Comparison of ENCODE assay signal across 8 cellular contexts in the genomic region with DNA sequence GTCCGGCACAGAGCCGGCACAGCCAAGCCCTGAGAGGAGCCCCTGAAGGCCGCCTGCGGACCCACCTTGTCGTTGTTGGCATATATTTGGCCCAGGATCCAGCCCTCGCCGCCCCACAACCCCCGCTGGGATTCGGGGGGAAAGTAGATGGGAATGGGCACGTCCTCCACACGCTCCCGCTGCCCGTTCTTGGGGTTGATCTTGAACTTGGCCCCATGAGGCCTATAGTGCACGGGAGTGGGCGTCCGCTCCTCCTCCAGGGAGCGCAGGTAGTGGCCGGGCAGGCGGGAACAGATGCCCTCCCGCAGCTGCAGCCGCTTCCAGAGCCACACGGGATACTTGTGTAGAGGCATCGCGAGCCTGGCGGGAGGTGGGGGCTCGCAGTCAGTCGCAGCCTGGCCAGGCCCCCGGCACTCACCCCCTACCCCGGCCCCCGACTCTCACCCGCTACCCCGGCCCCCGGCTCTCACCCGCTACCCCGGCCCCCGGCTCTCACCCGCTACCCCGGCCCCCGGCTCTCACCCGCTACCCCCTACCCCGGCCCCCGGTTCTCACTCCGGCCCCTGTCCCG. TPM values are rescaled to one million over a fixed set of nuclear protein-coding genes. Genes with fewer than 3 reads are reported as not detected.
A peak's percentile ranks its signal among the peaks of the same experiment; 100 is the strongest.
DNase-seq lines count a peak whose midpoint lies in the region; ATAC-seq and TF ChIP-seq lines count a peak whose summit lies in the region.
"Had no signal": no experiment of that assay in that cellular context is flagged by ENCODE, and none has a peak within 500 bp of the region (broad histone marks: within the 10 kb centered on the region; RNA-seq: fewer than 3 reads in every experiment).

No MANE protein-coding gene starts in this region.

- H3K27me3 Mint-ChIP-seq in activated CD8-positive, alpha-beta T cell treated with anti-CD3 and anti-CD28 coated beads, Interleukin-2, amount 10 ng/mL, durations not matched to agents 7 days and 5 days (ENCODE audit: low read depth) = no peaks in the 10 kb centered on the region

- H3K36me3 Mint-ChIP-seq in activated CD8-positive, alpha-beta T cell treated with anti-CD3 and anti-CD28 coated beads, Interleukin-2, amount 10 ng/mL, durations not matched to agents 7 days and 5 days (ENCODE audit: low read depth) = peaks cover 28% of the 10 kb centered on the region

- peak overlapping the region; percentile 78 for H3K27ac Mint-ChIP-seq in activated CD8-positive, alpha-beta T cell treated with anti-CD3 and anti-CD28 coated beads, Interleukin-2, amount 10 ng/mL, durations not matched to agents 7 days and 5 days

- TF ChIP-seq POLR2A in spleen (IDR thresholded peaks at IDR 0.05) = no peak

- peak overlapping the region; percentile 33 for H3K4me3 ChIP-seq in HAP-1
- no peak overlapping the region for H3K4me3 ChIP-seq in hepatocyte
- peak overlapping the region; percentile 15 to 71 (median 34) for H3K4me3 ChIP-seq in spleen
- H3K4me3 ChIP-seq: lung had no signal

- no peak overlapping the region for H2AFZ ChIP-seq in hepatocyte

- H3K4me1 Mint-ChIP-seq in activated CD8-positive, alpha-beta T cell treated with anti-CD3 and anti-CD28 coated beads, Interleukin-2, amount 10 ng/mL, durations not matched to agents 7 days and 5 days (ENCODE audit: low read depth) = peaks cover 23% of the 10 kb centered on the region

- in situ Hi-C loops in HAP-1 (cut with MboI; ENCODE audit: low sequenced_read_pairs) = no loop called here

- H3K4me3 Mint-ChIP-seq in activated CD8-positive, alpha-beta T cell treated with anti-CD3 and anti-CD28 coated beads, Interleukin-2, amount 10 ng/mL, durations not matched to agents 7 days and 5 days = peak overlapping the region; percentile 69

- no peak for TF ChIP-seq CTCF in hepatocyte (IDR thresholded peaks at IDR 0.05; ENCODE audit: poor library complexity)
- TF ChIP-seq CTCF in spleen (IDR thresholded peaks at IDR 0.05 in 8 of 11, conservative IDR thresholded peaks at IDR 0.05 in 3 of 11) = no peak

- H3K36me3 ChIP-seq in HAP-1 (replicated peaks) (peaks cover 41% of the 10 kb centered on the region), hepatocyte (replicated peaks; ENCODE audit: insufficient read depth, low read depth) (no peaks in the 10 kb centered on the region), spleen (peaks cover 0 to 78% (median 64%) of the 10 kb centered on the region in 6 donors)

- peak in 1 of 2 experiments; percentile 38 for DNase-seq in HAP-1 (ENCODE audit: low spot score in 2 of 2)
- DNase-seq in activated CD8-positive, alpha-beta T cell treated with anti-CD3 and anti-CD28 coated beads, Interleukin-2, amount 10 ng/mL, durations not matched to agents 7 days and 5 days = no peak
- DNase-seq in hepatocyte (ENCODE audit: low spot score) = peak; percentile 56
- DNase-seq in spleen = peak; percentile 78
- no peak for DNase-seq in putamen (ENCODE audit: low spot score)
- no peak for DNase-seq in NCI-H1092 (lab: John Stamatoyannopoulos, UW)

- H3K9me3 ChIP-seq in HAP-1 = no peaks in the 10 kb centered on the region
- H3K9me3 ChIP-seq in hepatocyte (ENCODE audit: low read depth) = no peaks in the 10 kb centered on the region
- no peaks in the 10 kb centered on the region for H3K9me3 ChIP-seq in spleen

- peaks cover 4% of the 10 kb centered on the region for H3K79me2 ChIP-seq in hepatocyte

- H3K27ac ChIP-seq in hepatocyte (no peak overlapping the region), spleen (peak overlapping the region in 4 of 8 donors; percentile 75 to 85 (median 84))

- H3K4me1 ChIP-seq in HAP-1 (peaks cover 5% of the 10 kb centered on the region), hepatocyte (ENCODE audit: insufficient read depth) (peaks cover 4% of the 10 kb centered on the region), spleen (peaks cover 9 to 32% (median 25%) of the 10 kb centered on the region in 6 donors)

- no peaks in the 10 kb centered on the region for H3K9me3 Mint-ChIP-seq in activated CD8-positive, alpha-beta T cell treated with anti-CD3 and anti-CD28 coated beads, Interleukin-2, amount 10 ng/mL, durations not matched to agents 7 days and 5 days (ENCODE audit: insufficient read depth)

- WGBS in hepatocyte (ENCODE audit: low lambda C conversion rate, missing lambda C conversion rate) = 54% methylated on average over 33 of the region's 44 CpGs
- 33 to 62% (median 45%) methylated on average over 28 to 44 of the region's 44 CpGs for WGBS in spleen, 5 donors

- CTCF ChIA-PET in activated CD8-positive, alpha-beta T cell treated with anti-CD3 and anti-CD28 coated beads, Interleukin-2, amount 10 ng/mL, durations not matched to agents 7 days and 5 days (lab: Charles Lee) = interaction anchor here (0.7 to 2.7 kb wide), 7 partner anchors 8 to 359 kb away, joined by 3 to 18 read pairs (median 4); partner anchors contain the start of gene DECR2

- H3K9me2 ChIP-seq in hepatocyte (replicated peaks; ENCODE audit: insufficient read depth) = no peaks in the 10 kb centered on the region

- POLR2A ChIA-PET in activated CD8-positive, alpha-beta T cell treated with anti-CD3 and anti-CD28 coated beads, Interleukin-2, amount 10 ng/mL, durations not matched to agents 7 days and 5 days (lab: Charles Lee) = interaction anchor here (0.7 to 2.1 kb wide), 4 partner anchors 9 to 141 kb away, joined by 3 to 18 read pairs (median 3); partner anchors contain the start of gene LUC7L

- H3K27me3 ChIP-seq in HAP-1 (ENCODE audit: low read depth) = no peaks in the 10 kb centered on the region
- no peaks in the 10 kb centered on the region for H3K27me3 ChIP-seq in hepatocyte
- H3K27me3 ChIP-seq in spleen (replicated peaks in 1 of 7) = peaks cover 0 to under 1% (median 0%) of the 10 kb centered on the region in 7 donors

- intact Hi-C loops in spleen (cut with DNase I; ENCODE audit: low total_unique reads) = no loop called here

- peak overlapping the region; percentile 67 for H3K4me2 ChIP-seq in hepatocyte

- H4K20me1 ChIP-seq in hepatocyte (ENCODE audit: insufficient read depth, poor library complexity, severe bottlenecking) = no peaks in the 10 kb centered on the region

- no peak for ATAC-seq in activated CD8-positive, alpha-beta T cell treated with anti-CD3 and anti-CD28 coated beads, Interleukin-2, amount 10 ng/mL, durations not matched to agents 7 days and 5 days
- ATAC-seq in GM21367 (IDR thresholded peaks at IDR 0.05; ENCODE audit: unreplicated experiment) = no peak

RNA-seq across cellular contexts. Expression of gene MRPL28, which starts 0.4 kb away (rescaled TPM):
- 10 to 100 TPM; 95.3 to 95.8 TPM for total RNA-seq in activated CD8-positive, alpha-beta T cell treated with anti-CD3 and anti-CD28 coated beads, Interleukin-2, amount 10 ng/mL, durations not matched to agents 7 days and 5 days
- total RNA-seq in hepatocyte (80.0 and 88.1 TPM in 2 replicates), spleen (10 to 100 TPM; 38.0 to 64.1 (median 48.0) TPM)
- polyA plus RNA-seq in hepatocyte (126 and 144 TPM in 2 replicates), spleen (100 to 1,000 TPM in 1 of 3 donors, 10 to 100 TPM in 2; 85.0 to 108 (median 85.7) TPM)

RNA-seq across cellular contexts. Expression of gene PGAP6, which starts 11.8 kb away (rescaled TPM):
- total RNA-seq in activated CD8-positive, alpha-beta T cell treated with anti-CD3 and anti-CD28 coated beads, Interleukin-2, amount 10 ng/mL, durations not matched to agents 7 days and 5 days = 10 to 100 TPM; 80.6 to 85.8 TPM
- 130 and 133 TPM in 2 replicates for total RNA-seq in hepatocyte
- polyA plus RNA-seq in hepatocyte = 205 and 229 TPM in 2 replicates
- 10 to 100 TPM; 35.7 to 63.2 (median 51.0) TPM for total RNA-seq in spleen
- polyA plus RNA-seq in spleen = 10 to 100 TPM; 19.5 to 40.6 (median 32.2) TPM

RNA-seq across cellular contexts. Expression of gene AXIN1, which starts 17.4 kb away (rescaled TPM):
- 10 to 100 TPM; 25.1 to 26.1 TPM for total RNA-seq in activated CD8-positive, alpha-beta T cell treated with anti-CD3 and anti-CD28 coated beads, Interleukin-2, amount 10 ng/mL, durations not matched to agents 7 days and 5 days
- total RNA-seq in hepatocyte = 22.5 and 27.2 TPM in 2 replicates
- 16.1 and 22.5 TPM in 2 replicates for polyA plus RNA-seq in hepatocyte
- 10 to 100 TPM; 22.6 to 27.3 (median 24.8) TPM for total RNA-seq in spleen
- 10 to 100 TPM; 12.9 to 22.7 (median 13.6) TPM for polyA plus RNA-seq in spleen

RNA-seq across cellular contexts. Expression of gene NME4, which starts 27.0 kb away (rescaled TPM):
- total RNA-seq in activated CD8-positive, alpha-beta T cell treated with anti-CD3 and anti-CD28 coated beads, Interleukin-2, amount 10 ng/mL, durations not matched to agents 7 days and 5 days = 1 to 10 TPM; 5.2 to 6.8 TPM
- total RNA-seq in hepatocyte (168 and 227 TPM in 2 replicates), spleen (10 to 100 TPM; 27.3 to 71.4 (median 50.0) TPM)
- polyA plus RNA-seq in hepatocyte (543 and 611 TPM in 2 replicates), spleen (10 to 100 TPM; 43.4 to 75.8 (median 67.7) TPM)

RNA-seq across cellular contexts. Expression of gene DECR2, which starts 31.7 kb away (rescaled TPM):
- total RNA-seq in activated CD8-positive, alpha-beta T cell treated with anti-CD3 and anti-CD28 coated beads, Interleukin-2, amount 10 ng/mL, durations not matched to agents 7 days and 5 days = 1 to 10 TPM; 4.7 to 6.3 TPM
- total RNA-seq in hepatocyte (29.4 and 54.5 TPM in 2 replicates), spleen (10 to 100 TPM in 5 of 7 donors, 1 to 10 TPM in 2; 8.9 to 14.8 (median 11.7) TPM)
- polyA plus RNA-seq in hepatocyte (80.5 and 107 TPM in 2 replicates), spleen (10 to 100 TPM in 2 of 3 donors, 1 to 10 TPM in 1; 9.1 to 19.5 (median 14.1) TPM)

Comparison
In these comparisons a context has a peak if more than half of its experiments do, and no peak if none do; other contexts are left out.
1. DNase-seq: peak in hepatocyte (single experiment) and spleen (single experiment); none in activated CD8-positive, alpha-beta T cell treated with anti-CD3 and anti-CD28 coated beads, Interleukin-2, amount 10 ng/mL, durations not matched to agents 7 days and 5 days (single experiment), putamen (single experiment) and NCI-H1092 (single experiment).